19 cellular contexts compared by ENCODE assay signal in the genomic region with DNA sequence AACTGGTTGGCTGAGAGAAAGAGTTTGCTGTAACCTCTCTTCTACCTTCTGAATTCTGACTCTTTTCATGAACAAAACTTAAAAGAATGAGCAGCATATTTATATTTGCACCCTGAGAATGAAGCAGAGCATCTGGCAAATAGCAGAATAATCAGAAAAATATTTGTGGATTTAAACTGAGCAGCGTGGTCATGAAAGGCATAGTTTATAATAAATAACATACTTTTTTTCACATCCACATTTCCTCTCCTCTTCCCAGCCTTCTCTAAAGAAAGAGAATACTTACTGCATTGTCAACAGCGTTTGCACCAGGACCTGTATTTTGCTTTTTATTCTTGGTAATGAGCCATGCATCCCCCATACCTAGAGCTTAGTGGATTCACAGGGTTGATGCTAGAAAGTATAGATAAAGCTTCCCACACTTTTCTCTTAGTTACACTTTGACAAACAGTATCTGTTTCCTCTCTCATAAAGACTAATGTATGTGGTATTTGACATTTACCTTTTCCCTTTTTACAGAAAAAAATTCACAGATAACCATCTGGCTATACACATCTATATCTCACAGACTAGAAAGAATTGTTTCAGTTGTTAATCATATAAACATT.
A peak's percentile ranks its signal among the peaks of the same experiment; 100 is the strongest.
DNase-seq lines count a peak whose midpoint lies in the region; ATAC-seq and TF ChIP-seq lines count a peak whose summit lies in the region.
"Had no signal": no experiment of that assay in that cellular context is flagged by ENCODE, and none has a peak within 500 bp of the region (broad histone marks: within the 10 kb centered on the region; RNA-seq: fewer than 3 reads in every experiment).

No MANE protein-coding gene starts in this region.

- H3K4me1 Mint-ChIP-seq in osteocyte (ENCODE audit: unreplicated experiment) (peaks cover 8% of the 10 kb centered on the region), Caco-2 (ENCODE audit: low read depth, unreplicated experiment) (no peaks in the 10 kb centered on the region), glutamatergic neuron (ENCODE audit: low read depth, unreplicated experiment) (no peaks in the 10 kb centered on the region)

- H3K9me3 Mint-ChIP-seq in osteocyte (ENCODE audit: unreplicated experiment) = no peaks in the 10 kb centered on the region
- H3K9me3 Mint-ChIP-seq in Caco-2 (ENCODE audit: unreplicated experiment) = no peaks in the 10 kb centered on the region
- H3K9me3 Mint-ChIP-seq in glutamatergic neuron (ENCODE audit: unreplicated experiment) = peaks cover 1% of the 10 kb centered on the region
- H3K9me3 Mint-ChIP-seq: CD8-positive, alpha-beta T cell had no signal

- H3K79me2 ChIP-seq in DND-41 (ENCODE audit: insufficient read depth, low read length) = peaks cover 5% of the 10 kb centered on the region; the same call in 1 of the 2 replicates

- no peaks in the 10 kb centered on the region for H3K27me3 Mint-ChIP-seq in osteocyte (ENCODE audit: unreplicated experiment)
- H3K27me3 Mint-ChIP-seq in Caco-2 (ENCODE audit: insufficient read depth, unreplicated experiment) = peaks cover 3% of the 10 kb centered on the region
- no peaks in the 10 kb centered on the region for H3K27me3 Mint-ChIP-seq in glutamatergic neuron (ENCODE audit: unreplicated experiment)

- H3K4me3 Mint-ChIP-seq in osteocyte (ENCODE audit: unreplicated experiment) (no peak overlapping the region), Caco-2 (ENCODE audit: unreplicated experiment) (no peak overlapping the region), glutamatergic neuron (ENCODE audit: unreplicated experiment) (no peak overlapping the region)
- H3K4me3 Mint-ChIP-seq: CD8-positive, alpha-beta T cell had no signal

- H3K36me3 ChIP-seq in DND-41 (ENCODE audit: insufficient read depth, low read length) (peaks cover 28% of the 10 kb centered on the region), KOPT-K1 (ENCODE audit: insufficient read depth, low read length) (peaks cover 34% of the 10 kb centered on the region), adipocyte (ENCODE audit: control insufficient read depth, insufficient read depth, low read length, severe bottlenecking) (no peaks in the 10 kb centered on the region), Caco-2 (ENCODE audit: control insufficient read depth, insufficient read depth, low read length) (no peaks in the 10 kb centered on the region)
- H3K36me3 ChIP-seq: BLaER1 treated with 17β-estradiol and CSF1 and Interleukin-3, amounts not matched to agents 10 nM and 100 nM; HAP-1; Peyer's patch had no signal

- CTCF ChIA-PET in Caco-2 (lab: Charles Lee) = no interaction called here

- peaks cover 2% of the 10 kb centered on the region for H3K36me3 Mint-ChIP-seq in osteocyte (ENCODE audit: unreplicated experiment)
- no peaks in the 10 kb centered on the region for H3K36me3 Mint-ChIP-seq in Caco-2 (ENCODE audit: insufficient read depth, unreplicated experiment)
- peaks cover 5% of the 10 kb centered on the region for H3K36me3 Mint-ChIP-seq in glutamatergic neuron (ENCODE audit: unreplicated experiment)
- H3K36me3 Mint-ChIP-seq: CD8-positive, alpha-beta T cell had no signal

- POLR2A ChIA-PET in Caco-2 (lab: Charles Lee) = no interaction called here

- no TSS peak for BruUV-seq in Caco-2 (replicated peaks; lab: Mats Ljungman, UMichigan)

- no peaks in the 10 kb centered on the region for H4K20me1 ChIP-seq in DND-41 (ENCODE audit: insufficient read depth, low read length)
- H4K20me1 ChIP-seq: BLaER1 treated with 17β-estradiol and CSF1 and Interleukin-3, amounts not matched to agents 10 nM and 100 nM had no signal

- ATAC-seq in DND-41 (ENCODE audit: insufficient read depth, low read depth) = peak; percentile 70
- ATAC-seq: A549; CD8-positive, alpha-beta T cell; Right ventricle myocardium inferior had no signal

- peak overlapping the region; percentile 15; the same call in 1 of the 2 replicates for H2AFZ ChIP-seq in DND-41 (ENCODE audit: low read depth, low read length)

- peak overlapping the region; percentile 9 for H3K27ac Mint-ChIP-seq in osteocyte (ENCODE audit: unreplicated experiment)
- H3K27ac Mint-ChIP-seq in Caco-2 (ENCODE audit: unreplicated experiment) = no peak overlapping the region
- H3K27ac Mint-ChIP-seq in glutamatergic neuron (ENCODE audit: unreplicated experiment) = no peak overlapping the region
- H3K27ac Mint-ChIP-seq: CD8-positive, alpha-beta T cell had no signal

- H3K4me3 ChIP-seq in DND-41 (ENCODE audit: low read depth in 1 of 2, low read length in 2 of 2) (no peak overlapping the region), adipocyte (ENCODE audit: low read length) (no peak overlapping the region), Caco-2 (ENCODE audit: low read depth, low read length) (no peak overlapping the region)
- H3K4me3 ChIP-seq: A549; BLaER1 treated with 17β-estradiol and CSF1 and Interleukin-3, amounts not matched to agents 10 nM and 100 nM; HAP-1; Peyer's patch had no signal

- H3K9me3 ChIP-seq in DND-41 (ENCODE audit: insufficient read depth, low read length, severe bottlenecking) (no peaks in the 10 kb centered on the region), KOPT-K1 (ENCODE audit: insufficient read depth, low read length, poor library complexity, severe bottlenecking) (peaks cover 31% of the 10 kb centered on the region), adipocyte (ENCODE audit: control insufficient read depth, low read length) (no peaks in the 10 kb centered on the region), Caco-2 (no peaks in the 10 kb centered on the region)
- H3K9me3 ChIP-seq: A549; BLaER1 treated with 17β-estradiol and CSF1 and Interleukin-3, amounts not matched to agents 10 nM and 100 nM; HAP-1; Peyer's patch had no signal

- peaks cover 57% of the 10 kb centered on the region for H3K4me1 ChIP-seq in DND-41 (ENCODE audit: insufficient read depth, low read length)
- no peaks in the 10 kb centered on the region for H3K4me1 ChIP-seq in adipocyte (ENCODE audit: control insufficient read depth, insufficient read depth, low read length)
- no peaks in the 10 kb centered on the region for H3K4me1 ChIP-seq in Caco-2
- H3K4me1 ChIP-seq: A549; BLaER1 treated with 17β-estradiol and CSF1 and Interleukin-3, amounts not matched to agents 10 nM and 100 nM; HAP-1; Peyer's patch had no signal

- intact Hi-C loops in Caco-2 (cut with micrococcal nuclease; ENCODE audit: unreplicated experiment) = loop anchor here (10.0 kb wide), 1 partner anchor 426 kb away; no protein-coding TSS in a partner anchor

- DNase-seq in DND-41 (no peak), adipocyte (ENCODE audit: low read depth) (peak; percentile 8), osteocyte (ENCODE audit: extremely low spot score, unreplicated experiment) (no peak), Caco-2 (no peak), NCI-H524 treated with DMSO at 0.1 percent for 48 hours (lab: John Stamatoyannopoulos, UW) (no peak), glutamatergic neuron (no peak)
- DNase-seq: CD8-positive, alpha-beta T cell; KG1; NCI-H187; NCI-H2107; NCI-H2227 treated with DMSO at 0.1 percent for 48 hours; NCI-H526; NK-92 treated with Interleukin-12 subunit alpha and Interleukin-12 subunit beta, amount 100 ng/mL, for 24 hours; Peyer's patch had no signal

- TF ChIP-seq CTCF in DND-41 (IDR thresholded peaks at IDR 0.05; ENCODE audit: borderline replicate concordance, extremely low read depth, low read length, poor library complexity, severe bottlenecking) (no peak), osteocyte (IDR thresholded peaks at IDR 0.05) (no peak), Caco-2 (IDR thresholded peaks at IDR 0.05; ENCODE audit: insufficient read depth in 1 of 2, low read depth in 1 of 2, low read length in 1 of 2, severe bottlenecking in 1 of 2, unreplicated experiment in 1 of 2) (no peak), glutamatergic neuron (IDR thresholded peaks at IDR 0.05; ENCODE audit: partially characterized antibody, unreplicated experiment) (no peak)

- H3K27me3 ChIP-seq in DND-41 (ENCODE audit: insufficient read depth, low read length, poor library complexity) = no peaks in the 10 kb centered on the region
- peaks cover 9% of the 10 kb centered on the region for H3K27me3 ChIP-seq in adipocyte (replicated peaks; ENCODE audit: control insufficient read depth, insufficient read depth, low read length)
- no peaks in the 10 kb centered on the region for H3K27me3 ChIP-seq in Caco-2 (replicated peaks; ENCODE audit: control insufficient read depth, insufficient read depth, low read length)
- H3K27me3 ChIP-seq: BLaER1 treated with 17β-estradiol and CSF1 and Interleukin-3, amounts not matched to agents 10 nM and 100 nM; Peyer's patch had no signal

- H3K4me2 ChIP-seq in DND-41 (ENCODE audit: insufficient read depth, low read length) = peak overlapping the region; percentile 37
- H3K4me2 ChIP-seq: A549; BLaER1 treated with 17β-estradiol and CSF1 and Interleukin-3, amounts not matched to agents 10 nM and 100 nM had no signal

- H3K27ac ChIP-seq in DND-41 (ENCODE audit: low read length) (peak overlapping the region; percentile 55), KOPT-K1 (ENCODE audit: low read depth, low read length, poor library complexity, severe bottlenecking) (peak overlapping the region; percentile 93)
- H3K27ac ChIP-seq: A549; BLaER1 treated with 17β-estradiol and CSF1 and Interleukin-3, amounts not matched to agents 10 nM and 100 nM; Peyer's patch had no signal

- H3K9ac ChIP-seq in DND-41 (ENCODE audit: low read depth, low read length) = peak overlapping the region; percentile 32
- no peak overlapping the region for H3K9ac ChIP-seq in adipocyte (ENCODE audit: low read length)
- H3K9ac ChIP-seq: BLaER1 treated with 17β-estradiol and CSF1 and Interleukin-3, amounts not matched to agents 10 nM and 100 nM had no signal
